ENCODE assay signal across 8 cellular contexts in genomic region chr11:121416909-121417567, GRCh38. TPM values are rescaled to one million over a fixed set of nuclear protein-coding genes. Genes with fewer than 3 reads are reported as not detected.
A peak's percentile ranks its signal among the peaks of the same experiment; 100 is the strongest.
DNase-seq lines count a peak whose midpoint lies in the region; ATAC-seq and TF ChIP-seq lines count a peak whose summit lies in the region.

No MANE protein-coding gene starts in this region.

- in situ Hi-C loops in GM13976 (cut with MboI; ENCODE audit: low sequenced_read_pairs, unreplicated experiment) = no loop called here

- no peaks in the 10 kb centered on the region for H3K27me3 Mint-ChIP-seq in endodermal cell (ENCODE audit: insufficient read depth)

- H3K36me3 Mint-ChIP-seq in endodermal cell (ENCODE audit: low read depth) = no peaks in the 10 kb centered on the region

- H3K27ac ChIP-seq in adipose tissue (ENCODE audit: low read depth, low read length) = peak overlapping the region; percentile 54
- H3K27ac ChIP-seq in endodermal cell (ENCODE audit: low read depth, low read length) = no peak overlapping the region

- peaks cover 3% of the 10 kb centered on the region for H3K4me1 Mint-ChIP-seq in endodermal cell

- no peak overlapping the region for H3K4me3 Mint-ChIP-seq in endodermal cell

- H3K36me3 ChIP-seq in endodermal cell (ENCODE audit: control insufficient read depth, insufficient read depth, low read length) = no peaks in the 10 kb centered on the region

- ATAC-seq in HG03097 (IDR thresholded peaks at IDR 0.05; ENCODE audit: low FRiP score, unreplicated experiment) = peak; percentile 60

- TF ChIP-seq CTCF in GM13976 (IDR thresholded peaks at IDR 0.05; ENCODE audit: borderline replicate concordance, control extremely low read depth, extremely low read depth, insufficient read depth, missing control alignments) = no peak
- no peak for TF ChIP-seq CTCF in endodermal cell (conservative IDR thresholded peaks at IDR 0.05)

- DNase-seq in GM13976 (ENCODE audit: low spot score) = peak; percentile 34
- DNase-seq in RPMI7951 (ENCODE audit: low read depth) = peak; percentile 100
- peak in 42 of 51 donors; percentile 11 to 77 (median 50) for DNase-seq in hypothalamus (lab: John Stamatoyannopoulos, UW)
- peak; percentile 44 for DNase-seq in stimulated activated CD4-positive, alpha-beta T cell treated with anti-CD3 and anti-CD28 coated beads, Interleukin-4, amount 100 ng/mL, for 24 hours
- no peak for DNase-seq in NCI-H2227 (lab: John Stamatoyannopoulos, UW; ENCODE audit: unreplicated experiment)
- DNase-seq in endodermal cell = no peak

- H3K4me1 ChIP-seq in endodermal cell (ENCODE audit: control insufficient read depth, insufficient read depth, low read length) = no peaks in the 10 kb centered on the region

- 15 to 30% (median 15%) methylated on average over 7 of the region's 7 CpGs for WGBS in adipose tissue, 3 donors
- 93 to 94% methylated on average over 4 to 7 of the region's 7 CpGs for WGBS in endodermal cell (ENCODE audit: insufficient coverage in 1 of 2, insufficient read length in 1 of 2), 2 experiments

- H3K9ac ChIP-seq in endodermal cell (ENCODE audit: extremely low read depth, low read length, poor library complexity, severe bottlenecking) = no peak overlapping the region

- H3K9me3 ChIP-seq in endodermal cell (ENCODE audit: control insufficient read depth, low read length) = no peaks in the 10 kb centered on the region

- no peaks in the 10 kb centered on the region for H3K27me3 ChIP-seq in endodermal cell (ENCODE audit: control insufficient read depth, insufficient read depth, low read length, poor library complexity, severe bottlenecking)

- no peak overlapping the region for H3K27ac Mint-ChIP-seq in endodermal cell

- H3K4me3 ChIP-seq in endodermal cell (ENCODE audit: low read length) = no peak overlapping the region

- H3K9me3 Mint-ChIP-seq in endodermal cell = no peaks in the 10 kb centered on the region

RNA-seq across cellular contexts. Expression of gene SORL1, which starts 35.1 kb away (rescaled TPM):
- total RNA-seq in RPMI7951 (2014; rRNA removed; shearing (Covaris generic)) = 0.60 and 1.3 TPM in 2 replicates
- polyA plus RNA-seq in adipose tissue = 1 to 10 TPM; 3.2 to 5.4 (median 3.4) TPM
- 10 to 100 TPM; 56.4 to 57.5 TPM for total RNA-seq in endodermal cell
- 14.7 TPM for polyA plus RNA-seq in endodermal cell (2013, experiment 1 of 2)
- polyA plus RNA-seq in endodermal cell (2013, experiment 2 of 2) = 15.0 TPM

Comparison
In these comparisons a context has a peak if more than half of its experiments do, and no peak if none do; other contexts are left out.
1. DNase-seq: peak in GM13976 (single experiment), RPMI7951 (single experiment), hypothalamus (42 of 51) and stimulated activated CD4-positive, alpha-beta T cell treated with anti-CD3 and anti-CD28 coated beads, Interleukin-4, amount 100 ng/mL, for 24 hours (single experiment); none in NCI-H2227 (single experiment) and endodermal cell (single experiment).
2. RNA of gene SORL1, which starts 35.1 kb away (total RNA-seq): 56.4 to 57.5 TPM in endodermal cell; 0.60 to 1.3 TPM in RPMI7951; every median in the first group is over 10 times any median in the second.